19 cellular contexts compared by ENCODE assay signal in the genomic region with DNA sequence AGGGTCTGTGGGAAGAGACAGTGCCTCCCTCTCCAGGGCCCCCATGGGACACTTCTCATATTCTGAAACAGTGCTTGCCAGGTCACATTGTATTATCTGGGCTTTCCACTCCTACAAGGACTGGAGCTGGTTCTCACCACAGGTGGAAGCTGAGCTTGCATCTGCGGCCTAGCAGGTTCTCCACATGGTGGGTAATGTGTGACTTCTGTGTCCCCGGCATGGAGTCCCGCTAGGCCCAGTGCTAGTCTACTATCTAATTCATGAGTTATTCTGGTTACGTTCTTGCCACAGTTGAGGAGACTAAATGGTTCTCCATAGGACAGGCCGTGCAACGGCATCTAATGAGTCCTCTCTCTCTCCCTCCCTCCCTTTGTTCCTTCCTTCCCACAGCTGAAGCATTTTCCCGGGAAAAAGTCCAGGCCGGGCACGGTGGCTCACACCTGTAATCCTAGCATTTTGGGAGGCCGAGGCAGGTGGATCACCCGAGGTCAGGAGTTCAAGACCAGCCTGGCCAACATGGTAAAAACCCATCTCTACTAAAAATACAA. TPM values are rescaled to one million over a fixed set of nuclear protein-coding genes. Genes with fewer than 3 reads are reported as not detected.
"Had no signal": no experiment of that assay in that cellular context is flagged by ENCODE, and none has a peak within 500 bp of the region (broad histone marks: within the 10 kb centered on the region; RNA-seq: fewer than 3 reads in every experiment).

No MANE protein-coding gene starts in this region.

- H3K4me3 Mint-ChIP-seq: activated CD4-positive, alpha-beta memory T cell treated with anti-CD3 and anti-CD28 coated beads, Interleukin-2, amount 10 ng/mL, durations not matched to agents 7 days and 5 days; activated CD4-positive, alpha-beta T cell treated with anti-CD3 and anti-CD28 coated beads for 36 hours; activated naive CD4-positive, alpha-beta T cell treated with anti-CD3 and anti-CD28 coated beads for 36 hours; activated T-helper 17 cell treated with anti-CD3 and anti-CD28 coated beads, Interleukin-2, amount 50 U/mL, for 72 hours; T-helper 2 cell treated with Interferon-gamma antibody and Interleukin-4, amounts not matched to agents 5 μg/mL and 100 μg/mL, for 36 hours had no signal

- DNase-seq: activated gamma-delta T cell; NCI-H187; NK-92 treated with Interleukin-12 subunit alpha and Interleukin-12 subunit beta, amount 100 ng/mL, for 24 hours had no signal

- H3K27me3 ChIP-seq: ascending aorta, body of pancreas, Peyer's patch had no signal

- H3K4me1 Mint-ChIP-seq: activated CD4-positive, alpha-beta memory T cell treated with anti-CD3 and anti-CD28 coated beads, Interleukin-2, amount 10 ng/mL, durations not matched to agents 7 days and 5 days; activated T-helper 17 cell treated with anti-CD3 and anti-CD28 coated beads, Interleukin-2, amount 50 U/mL, for 72 hours had no signal

- H3K9me3 Mint-ChIP-seq: activated CD4-positive, alpha-beta memory T cell treated with anti-CD3 and anti-CD28 coated beads, Interleukin-2, amount 10 ng/mL, durations not matched to agents 7 days and 5 days; activated naive CD4-positive, alpha-beta T cell treated with anti-CD3 and anti-CD28 coated beads for 36 hours; activated T-helper 17 cell treated with anti-CD3 and anti-CD28 coated beads, Interleukin-2, amount 50 U/mL, for 72 hours; T-helper 2 cell treated with Interferon-gamma antibody and Interleukin-4, amounts not matched to agents 5 μg/mL and 100 μg/mL, for 36 hours had no signal

- H3K27ac ChIP-seq: ascending aorta, body of pancreas, Peyer's patch, RWPE1, SJSA1, WERI-Rb-1 had no signal

- H3K36me3 ChIP-seq: ascending aorta, Peyer's patch, SJSA1, WERI-Rb-1 had no signal

- H3K4me3 ChIP-seq: body of pancreas, Peyer's patch, SJSA1 had no signal

- H3K27ac Mint-ChIP-seq: activated CD4-positive, alpha-beta memory T cell treated with anti-CD3 and anti-CD28 coated beads, Interleukin-2, amount 10 ng/mL, durations not matched to agents 7 days and 5 days; activated CD4-positive, alpha-beta T cell treated with anti-CD3 and anti-CD28 coated beads for 36 hours; activated naive CD4-positive, alpha-beta T cell treated with anti-CD3 and anti-CD28 coated beads for 36 hours; activated T-helper 17 cell treated with anti-CD3 and anti-CD28 coated beads, Interleukin-2, amount 50 U/mL, for 72 hours; T-helper 2 cell treated with Interferon-gamma antibody and Interleukin-4, amounts not matched to agents 5 μg/mL and 100 μg/mL, for 36 hours had no signal

- H3K9me3 ChIP-seq: ascending aorta, body of pancreas, Peyer's patch, SJSA1 had no signal

- H3K4me1 ChIP-seq: Peyer's patch, SJSA1 had no signal

- H3K27me3 Mint-ChIP-seq: activated CD4-positive, alpha-beta T cell treated with anti-CD3 and anti-CD28 coated beads for 36 hours; activated T-helper 17 cell treated with anti-CD3 and anti-CD28 coated beads, Interleukin-2, amount 50 U/mL, for 72 hours had no signal

RNA-seq across cellular contexts. Expression of gene PRLHR, which starts 27.7 kb away (rescaled TPM):
- total RNA-seq: activated CD4-positive, alpha-beta memory T cell treated with anti-CD3 and anti-CD28 coated beads, Interleukin-2, amount 10 ng/mL, durations not matched to agents 7 days and 5 days; activated CD4-positive, alpha-beta T cell treated with anti-CD3 and anti-CD28 coated beads for 36 hours; activated CD8-positive, alpha-beta memory T cell treated with anti-CD3 and anti-CD28 coated beads for 36 hours; activated naive CD4-positive, alpha-beta T cell treated with anti-CD3 and anti-CD28 coated beads for 36 hours; activated T-helper 17 cell treated with anti-CD3 and anti-CD28 coated beads, Interleukin-2, amount 50 U/mL, for 72 hours; ascending aorta; body of pancreas; bronchial epithelial cell; chondrocyte; NCI-H460; Peyer's patch; SJSA1; T-helper 1 cell treated with Interleukin-12 subunit alpha and Interleukin-12 subunit beta and Interleukin-4 antibody, amounts not matched to agents 30 ng/mL and 1 ng/mL, for 36 hours had no signal
